9 cellular contexts compared by ENCODE assay signal in the genomic region with DNA sequence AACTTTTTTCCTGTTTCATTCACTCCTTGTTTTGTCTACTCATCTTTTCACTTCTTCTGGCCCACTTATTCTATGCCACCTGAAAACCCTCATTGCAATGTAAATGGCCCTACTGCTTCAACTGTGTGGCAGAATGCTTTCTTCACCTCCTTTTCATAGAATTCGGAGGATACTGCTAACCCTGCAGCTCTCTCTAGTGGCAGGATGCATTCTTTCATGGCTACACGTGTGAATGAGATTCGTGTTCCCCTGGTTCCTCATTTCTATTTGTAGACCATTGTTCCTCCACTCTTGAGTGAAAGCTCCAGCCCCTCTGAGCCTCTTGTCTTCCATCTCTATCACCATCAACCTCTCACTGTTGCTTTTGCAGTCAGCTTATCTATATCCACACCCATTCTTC. TPM values are rescaled to one million over a fixed set of nuclear protein-coding genes. Genes with fewer than 3 reads are reported as not detected.
A peak's percentile ranks its signal among the peaks of the same experiment; 100 is the strongest.
DNase-seq lines count a peak whose midpoint lies in the region; ATAC-seq and TF ChIP-seq lines count a peak whose summit lies in the region.
"Had no signal": no experiment of that assay in that cellular context is flagged by ENCODE, and none has a peak within 500 bp of the region (broad histone marks: within the 10 kb centered on the region; RNA-seq: fewer than 3 reads in every experiment).

No MANE protein-coding gene starts in this region.

- H3K27me3 ChIP-seq in A673 (replicated peaks; ENCODE audit: insufficient read depth, low read depth, low read length, poor library complexity), result no peaks in the 10 kb centered on the region
- no peaks in the 10 kb centered on the region for H3K27me3 ChIP-seq in PC-3 (ENCODE audit: low read length)

- BruUV-seq in A673 (replicated peaks; lab: Mats Ljungman, UMichigan) (no TSS peak), PC-3 (replicated peaks; lab: Mats Ljungman, UMichigan) (no TSS peak)

- CTCF ChIA-PET in A673 (lab: Charles Lee), result interaction anchor here (0.5 kb wide), 1 partner anchor 124 kb away, joined by 3 read pairs; no protein-coding TSS in a partner anchor
- CTCF ChIA-PET in PC-3 (lab: Charles Lee), result interaction anchor here (1.0 kb wide), 1 partner anchor 33 kb away, joined by 3 read pairs; no protein-coding TSS in a partner anchor

- H3K9me3 ChIP-seq in A673 (ENCODE audit: low read depth, low read length, poor library complexity, severe bottlenecking), result no peaks in the 10 kb centered on the region
- no peaks in the 10 kb centered on the region for H3K9me3 ChIP-seq in PC-3 (ENCODE audit: low read length)

- no peak overlapping the region for H3K9ac ChIP-seq in PC-3 (ENCODE audit: low read length)

- no peak overlapping the region for H3K4me2 ChIP-seq in PC-3 (ENCODE audit: low read length)

- H3K4me1 ChIP-seq in A673 (ENCODE audit: insufficient read depth, low read length, poor library complexity, severe bottlenecking), result peaks cover 5% of the 10 kb centered on the region
- no peaks in the 10 kb centered on the region for H3K4me1 ChIP-seq in PC-3 (ENCODE audit: insufficient read depth, low read length)

- H2AFZ ChIP-seq in PC-3 (ENCODE audit: low read length), result no peak overlapping the region

- H3K4me3 ChIP-seq in A673 (ENCODE audit: low read depth, low read length, poor library complexity, severe bottlenecking), result no peak overlapping the region
- no peak overlapping the region for H3K4me3 ChIP-seq in PC-3 (ENCODE audit: low read length)
- no peak overlapping the region for H3K4me3 ChIP-seq in fibroblast of pulmonary artery (replicated peaks; ENCODE audit: low read depth, low read length)

- H3K27ac ChIP-seq in A673 (ENCODE audit: low read depth, low read length, poor library complexity, severe bottlenecking) (no peak overlapping the region), PC-3 (ENCODE audit: low read length) (no peak overlapping the region)

- H4K20me1 ChIP-seq in PC-3 (ENCODE audit: low read length), result no peaks in the 10 kb centered on the region

- DNase-seq in A673 (ENCODE audit: low spot score), result peak; percentile 48
- DNase-seq in PC-3, result peak; percentile 59
- DNase-seq in fibroblast of pulmonary artery (ENCODE audit: low read depth), result peak; percentile 57
- DNase-seq in middle frontal gyrus (ENCODE audit: extremely low spot score, low spot score), result no peak
- no peak for DNase-seq in activated gamma-delta T cell treated with Interleukin-2 at 50 U/mL for 16 hours

- peak; percentile 46 for ATAC-seq in GM19468 (IDR thresholded peaks at IDR 0.05; ENCODE audit: extremely low read depth, unreplicated experiment)
- peak; percentile 80 for ATAC-seq in PC-3
- ATAC-seq in HG03039 (IDR thresholded peaks at IDR 0.05; ENCODE audit: unreplicated experiment), result no peak
- ATAC-seq in HG03457 (IDR thresholded peaks at IDR 0.05; ENCODE audit: unreplicated experiment), result no peak

- intact Hi-C loops in A673 (cut with micrococcal nuclease; ENCODE audit: unreplicated experiment), result no loop called here
- intact Hi-C loops in PC-3 (cut with micrococcal nuclease), result loop anchor here (1.0 to 2.0 kb wide), 3 partner anchors 33 to 154 kb away; no protein-coding TSS in a partner anchor

- H3F3A ChIP-seq in PC-3 (ENCODE audit: low read length, unreplicated experiment), result no peaks in the 10 kb centered on the region

- H3K36me3 ChIP-seq in A673 (ENCODE audit: insufficient read depth, low read length, poor library complexity, severe bottlenecking) (no peaks in the 10 kb centered on the region), PC-3 (ENCODE audit: low read depth, low read length) (no peaks in the 10 kb centered on the region)

- H3K9me2 ChIP-seq in PC-3 (replicated peaks; ENCODE audit: low read length), result no peaks in the 10 kb centered on the region

- POLR2A ChIA-PET in A673 (lab: Charles Lee; ENCODE audit: low non-redundant PET) (no interaction called here), PC-3 (lab: Charles Lee; ENCODE audit: unreplicated experiment) (no interaction called here)

- H3K79me2 ChIP-seq in PC-3 (ENCODE audit: low read length), result no peaks in the 10 kb centered on the region

- peak; percentile 55 for TF ChIP-seq CTCF in A673 (conservative IDR thresholded peaks at IDR 0.05; ENCODE audit: low read depth, low read length)
- TF ChIP-seq CTCF in PC-3 (conservative IDR thresholded peaks at IDR 0.05; ENCODE audit: low read depth, low read length), result peak; percentile 64
- TF ChIP-seq CTCF in fibroblast of pulmonary artery (IDR thresholded peaks at IDR 0.05; ENCODE audit: low read length, missing control alignments), result peak; percentile 68

RNA-seq across cellular contexts. Expression of a gene that starts 20.9 kb away (rescaled TPM):
- total RNA-seq in A673 (2021), result 0.13 and 0.20 TPM in 2 replicates
- total RNA-seq in PC-3 (2014; rRNA removed), result 0.17 TPM in 1 of 2 replicates, not detected in the other
- total RNA-seq: T-helper 1 cell treated with Interleukin-12 subunit alpha and Interleukin-12 subunit beta and Interleukin-4 antibody, amounts not matched to agents 30 ng/mL and 1 ng/mL, for 36 hours had no signal

RNA-seq across cellular contexts. Expression of a gene that starts 34.0 kb away (rescaled TPM):
- total RNA-seq in A673 (2021) (not detected in 2 replicates), PC-3 (2014; rRNA removed) (0.26 TPM in 1 of 2 replicates, not detected in the other)
- total RNA-seq: T-helper 1 cell treated with Interleukin-12 subunit alpha and Interleukin-12 subunit beta and Interleukin-4 antibody, amounts not matched to agents 30 ng/mL and 1 ng/mL, for 36 hours had no signal

Comparison
In these comparisons a context has a peak if more than half of its experiments do, and no peak if none do; other contexts are left out.
1. DNase-seq: peak in A673 (single experiment), PC-3 (single experiment) and fibroblast of pulmonary artery (single experiment); none in middle frontal gyrus (single experiment) and activated gamma-delta T cell treated with Interleukin-2 at 50 U/mL for 16 hours (single experiment).
2. ATAC-seq: peak in GM19468 (single experiment) and PC-3 (single experiment); none in HG03039 (single experiment) and HG03457 (single experiment).
3. Peak in every context shown above with its lines, with median percentiles within 50 percentile points of each other: CTCF ChIP-seq.